ENCODE assay signal across 19 cellular contexts in the genomic region with DNA sequence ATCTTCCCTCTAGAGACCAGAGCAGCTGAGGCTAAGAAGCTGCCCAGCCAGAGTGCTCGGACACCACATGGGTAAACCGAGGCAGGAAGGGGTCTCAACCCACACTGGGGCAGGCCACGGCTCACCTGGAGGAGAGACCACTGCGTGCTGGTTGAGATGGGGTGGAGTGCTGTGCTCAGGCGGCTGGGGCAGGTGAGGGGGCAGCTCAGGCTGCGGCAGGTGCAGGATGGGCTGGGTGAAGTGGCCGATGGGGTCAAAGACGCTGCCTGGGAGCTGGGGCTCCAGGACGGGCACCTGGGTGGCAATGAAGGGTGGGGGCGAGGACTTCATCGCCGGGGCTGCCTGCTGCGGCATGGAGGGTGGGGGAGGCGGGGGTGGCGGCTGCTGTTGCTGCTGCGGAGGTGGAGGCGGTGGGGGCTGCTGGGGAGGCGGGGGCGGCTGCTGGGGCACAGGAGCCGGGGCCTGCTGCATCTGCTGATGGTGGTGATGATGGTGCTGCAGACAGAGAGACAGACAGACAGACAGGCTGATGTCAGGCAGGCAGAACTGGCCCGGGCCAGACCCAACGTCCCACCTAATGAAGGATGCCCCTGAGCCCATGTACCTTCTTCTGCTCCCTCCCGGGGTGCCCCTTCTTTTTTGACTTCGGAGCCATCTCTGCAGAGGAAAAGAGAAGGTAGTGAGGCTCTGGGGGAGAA. TPM values are rescaled to one million over a fixed set of nuclear protein-coding genes. Genes with fewer than 3 reads are reported as not detected.
"Had no signal": no experiment of that assay in that cellular context is flagged by ENCODE, and none has a peak within 500 bp of the region (broad histone marks: within the 10 kb centered on the region; RNA-seq: fewer than 3 reads in every experiment).

No MANE protein-coding gene starts in this region.

- H3K27ac ChIP-seq: brain microvascular endothelial cell, hepatocyte had no signal

- H3K4me3 ChIP-seq: hepatocyte, psoas muscle, sigmoid colon, testis had no signal

- H2AFZ ChIP-seq: hepatocyte had no signal

- H3K9me3 Mint-ChIP-seq: activated T-cell treated with anti-CD3 and anti-CD28 coated beads, Interleukin-2, amount 50 U/mL, for 4 hours; dendritic cell treated with granulocyte-macrophage colony-stimulating factor and Interleukin-4, amounts not matched to agents 40 ng/mL and 50 ng/mL, for 4 days; effector memory CD8-positive, alpha-beta T cell; mesothelial cell of epicardium; stimulated activated naive CD8-positive, alpha-beta T cell treated with anti-CD3 and anti-CD28 coated beads, Interleukin-15, amount 100 ng/mL, for 72 hours; T-helper 2 cell treated with Interferon-gamma antibody and Interleukin-4, amounts not matched to agents 5 μg/mL and 100 μg/mL, for 36 hours had no signal

- ATAC-seq: activated CD8-positive, alpha-beta memory T cell treated with anti-CD3 and anti-CD28 coated beads, Interleukin-2, amount 10 ng/mL, durations not matched to agents 7 days and 5 days; activated T-cell treated with anti-CD3 and anti-CD28 coated beads, Interleukin-2, amount 50 U/mL, for 4 hours; effector memory CD8-positive, alpha-beta T cell; psoas muscle had no signal

- H3K27me3 ChIP-seq: brain microvascular endothelial cell, hepatocyte, sigmoid colon, testis had no signal

- H3K4me2 ChIP-seq: hepatocyte had no signal

- DNase-seq: activated CD4-positive, alpha-beta T cell treated with anti-CD3 and anti-CD28 coated beads for 1 hour; activated CD4-positive, alpha-beta T cell treated with anti-CD3 and anti-CD28 coated beads, Interleukin-2, amount 50 U/mL, for 48 hours; activated CD8-positive, alpha-beta memory T cell treated with anti-CD3 and anti-CD28 coated beads, Interleukin-2, amount 10 ng/mL, durations not matched to agents 7 days and 5 days; activated gamma-delta T cell; activated T-cell treated with anti-CD3 and anti-CD28 coated beads, Interleukin-2, amount 50 U/mL, for 4 hours; brain microvascular endothelial cell; effector memory CD8-positive, alpha-beta T cell; erythroblast; kidney glomerular epithelial cell; psoas muscle; SIG-M5; sigmoid colon; stimulated activated CD4-positive, alpha-beta T cell treated with anti-CD3 and anti-CD28 coated beads, Interleukin-2, amount 100 ng/mL, for 24 hours; stimulated activated naive CD8-positive, alpha-beta T cell treated with anti-CD3 and anti-CD28 coated beads, Interleukin-15, amount 100 ng/mL, for 72 hours; testis had no signal

- H3K27ac Mint-ChIP-seq: activated CD8-positive, alpha-beta memory T cell treated with anti-CD3 and anti-CD28 coated beads, Interleukin-2, amount 10 ng/mL, durations not matched to agents 7 days and 5 days; dendritic cell treated with granulocyte-macrophage colony-stimulating factor and Interleukin-4, amounts not matched to agents 40 ng/mL and 50 ng/mL, for 4 days; mesothelial cell of epicardium; T-helper 2 cell treated with Interferon-gamma antibody and Interleukin-4, amounts not matched to agents 5 μg/mL and 100 μg/mL, for 36 hours had no signal

- H3K9me3 ChIP-seq: psoas muscle, sigmoid colon, testis had no signal

RNA-seq across cellular contexts. Expression of a gene that starts 12.0 kb away (rescaled TPM):
- total RNA-seq: sigmoid colon had no signal

RNA-seq across cellular contexts. Expression of a gene that starts 43.5 kb away (rescaled TPM):
- total RNA-seq: activated CD8-positive, alpha-beta memory T cell treated with anti-CD3 and anti-CD28 coated beads, Interleukin-2, amount 10 ng/mL, durations not matched to agents 7 days and 5 days had no signal
